In the genomic region with DNA sequence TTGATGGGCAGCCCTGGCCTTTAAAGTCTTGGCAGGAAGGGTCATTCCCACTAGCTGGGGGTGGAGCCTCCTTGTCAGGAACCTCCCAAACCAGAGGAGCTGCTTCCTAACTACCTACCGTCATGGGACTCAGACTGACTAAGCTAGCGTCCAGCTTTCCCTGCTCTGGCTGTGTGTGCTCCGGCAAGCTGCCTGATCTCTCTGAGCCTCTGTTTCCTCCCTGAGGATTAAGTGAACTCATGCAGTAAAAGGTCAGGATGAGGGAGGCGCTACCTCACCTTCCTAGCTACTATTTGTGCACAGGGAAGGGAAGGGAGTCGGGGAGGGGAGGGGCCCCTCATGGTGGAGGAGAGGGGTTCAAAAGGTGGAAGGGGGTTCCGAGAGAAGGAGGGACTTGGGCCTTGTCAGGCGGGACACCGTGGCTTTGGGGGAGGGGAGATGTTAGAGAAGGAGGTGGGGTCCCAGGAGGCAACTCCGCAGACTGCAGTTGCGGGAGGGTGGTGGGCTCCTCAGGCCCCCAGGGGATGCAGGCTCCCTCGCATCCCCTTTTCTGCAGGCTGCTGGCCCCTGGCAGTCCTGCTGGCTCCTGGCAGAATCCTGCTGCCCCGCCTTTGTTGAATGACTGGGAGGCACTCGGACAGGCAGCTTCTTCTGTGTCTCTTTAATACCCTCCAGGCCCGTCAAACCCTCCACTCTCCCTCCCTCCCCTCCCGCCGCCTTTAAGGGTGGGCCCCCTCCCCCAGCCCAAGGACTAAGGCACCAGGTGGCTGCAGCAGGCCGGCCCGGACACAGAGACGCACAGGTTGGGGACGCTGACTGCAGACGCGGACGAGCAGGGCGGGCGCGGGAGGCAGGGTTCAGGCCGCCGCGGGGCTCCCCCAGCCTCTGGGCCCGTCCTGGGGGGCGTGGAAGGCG, we compare ENCODE assay signal across 1 cellular context.
TF ChIP-seq lines count a peak whose summit lies in the region.

No MANE protein-coding gene starts in this region.

TF ChIP-seq in HepG2, 621 proteins besides CTCF, POLR2A, EP300 and RAD21 (continued from another document and continues in another):
- TF ChIP-seq FOSL1 (CRISPR knock-in tag; IDR thresholded peaks at IDR 0.05; ENCODE audit: borderline replicate concordance) (no peak), PLRG1 (conservative IDR thresholded peaks at IDR 0.05) (no peak), ZNF724P (CRISPR knock-in tag; IDR thresholded peaks at IDR 0.05; ENCODE audit: borderline replicate concordance) (no peak), NR2F2 (IDR thresholded peaks at IDR 0.05; ENCODE audit: borderline replicate concordance, low read depth) (no peak), SRSF9 (IDR thresholded peaks at IDR 0.05; ENCODE audit: borderline replicate concordance, insufficient read depth, low read depth, low read length, poor library complexity, severe bottlenecking) (no peak), PCBP1 (IDR thresholded peaks at IDR 0.05; ENCODE audit: borderline replicate concordance, low read depth, low read length) (no peak), RARG (CRISPR knock-in tag; IDR thresholded peaks at IDR 0.05; ENCODE audit: low read depth) (no peak), JUND (CRISPR knock-in tag; IDR thresholded peaks at IDR 0.05) (no peak), RBM22 (optimal IDR thresholded peaks at IDR 0.05; ENCODE audit: low read length) (no peak), PAX8 (CRISPR knock-in tag; IDR thresholded peaks at IDR 0.05; ENCODE audit: borderline replicate concordance) (0 out of 2 replicates have a peak, but pooled peaks have one; percentile 86), ZNF230 (CRISPR knock-in tag; IDR thresholded peaks at IDR 0.05) (no peak), SNAPC2 (CRISPR knock-in tag; IDR thresholded peaks at IDR 0.05) (no peak), ZNF7 (CRISPR knock-in tag; IDR thresholded peaks at IDR 0.05) (no peak), ZNF138 (CRISPR knock-in tag; IDR thresholded peaks at IDR 0.05; ENCODE audit: low read depth) (no peak), ZNF430 (CRISPR knock-in tag; IDR thresholded peaks at IDR 0.05) (0 out of 2 replicates have a peak, but pooled peaks have one; percentile 10), ZNF224 (CRISPR knock-in tag; IDR thresholded peaks at IDR 0.05) (no peak), KAT8 (CRISPR knock-in tag; IDR thresholded peaks at IDR 0.05) (no peak), ZNF709 (CRISPR knock-in tag; IDR thresholded peaks at IDR 0.05) (no peak), NFKBIZ (CRISPR knock-in tag; IDR thresholded peaks at IDR 0.05) (no peak), ZFP62 (CRISPR knock-in tag; IDR thresholded peaks at IDR 0.05) (no peak), ZSCAN31 (CRISPR knock-in tag; IDR thresholded peaks at IDR 0.05; ENCODE audit: low read depth) (no peak), KDM5A (IDR thresholded peaks at IDR 0.05; ENCODE audit: borderline replicate concordance, low read length) (no peak), MEIS2 (CRISPR knock-in tag; IDR thresholded peaks at IDR 0.05) (no peak), ZNF883 (CRISPR knock-in tag; IDR thresholded peaks at IDR 0.05; ENCODE audit: not compliant biosample characterization) (no peak), ARID2 (CRISPR knock-in tag; IDR thresholded peaks at IDR 0.05; ENCODE audit: borderline replicate concordance) (no peak), ZNF282 (IDR thresholded peaks at IDR 0.05; ENCODE audit: partially characterized antibody) (no peak), ZNF891 (CRISPR knock-in tag; IDR thresholded peaks at IDR 0.05) (no peak), CREM (IDR thresholded peaks at IDR 0.05) (no peak), CREM (CRISPR knock-in tag; IDR thresholded peaks at IDR 0.05) (no peak), ZC3H13 (CRISPR knock-in tag; IDR thresholded peaks at IDR 0.05) (no peak), ZNF432 (CRISPR knock-in tag; IDR thresholded peaks at IDR 0.05; ENCODE audit: borderline replicate concordance) (no peak), SMARCC2 (IDR thresholded peaks at IDR 0.05) (no peak), ZNF121 (CRISPR knock-in tag; IDR thresholded peaks at IDR 0.05) (no peak), NRL (CRISPR knock-in tag; IDR thresholded peaks at IDR 0.05; ENCODE audit: borderline replicate concordance) (no peak), ZNF83 (CRISPR knock-in tag; IDR thresholded peaks at IDR 0.05; ENCODE audit: borderline replicate concordance) (0 out of 2 replicates have a peak, but pooled peaks have one; percentile 64), ETV5 (CRISPR knock-in tag; IDR thresholded peaks at IDR 0.05; ENCODE audit: borderline replicate concordance) (no peak)
- TF ChIP-seq, protein P1, sequence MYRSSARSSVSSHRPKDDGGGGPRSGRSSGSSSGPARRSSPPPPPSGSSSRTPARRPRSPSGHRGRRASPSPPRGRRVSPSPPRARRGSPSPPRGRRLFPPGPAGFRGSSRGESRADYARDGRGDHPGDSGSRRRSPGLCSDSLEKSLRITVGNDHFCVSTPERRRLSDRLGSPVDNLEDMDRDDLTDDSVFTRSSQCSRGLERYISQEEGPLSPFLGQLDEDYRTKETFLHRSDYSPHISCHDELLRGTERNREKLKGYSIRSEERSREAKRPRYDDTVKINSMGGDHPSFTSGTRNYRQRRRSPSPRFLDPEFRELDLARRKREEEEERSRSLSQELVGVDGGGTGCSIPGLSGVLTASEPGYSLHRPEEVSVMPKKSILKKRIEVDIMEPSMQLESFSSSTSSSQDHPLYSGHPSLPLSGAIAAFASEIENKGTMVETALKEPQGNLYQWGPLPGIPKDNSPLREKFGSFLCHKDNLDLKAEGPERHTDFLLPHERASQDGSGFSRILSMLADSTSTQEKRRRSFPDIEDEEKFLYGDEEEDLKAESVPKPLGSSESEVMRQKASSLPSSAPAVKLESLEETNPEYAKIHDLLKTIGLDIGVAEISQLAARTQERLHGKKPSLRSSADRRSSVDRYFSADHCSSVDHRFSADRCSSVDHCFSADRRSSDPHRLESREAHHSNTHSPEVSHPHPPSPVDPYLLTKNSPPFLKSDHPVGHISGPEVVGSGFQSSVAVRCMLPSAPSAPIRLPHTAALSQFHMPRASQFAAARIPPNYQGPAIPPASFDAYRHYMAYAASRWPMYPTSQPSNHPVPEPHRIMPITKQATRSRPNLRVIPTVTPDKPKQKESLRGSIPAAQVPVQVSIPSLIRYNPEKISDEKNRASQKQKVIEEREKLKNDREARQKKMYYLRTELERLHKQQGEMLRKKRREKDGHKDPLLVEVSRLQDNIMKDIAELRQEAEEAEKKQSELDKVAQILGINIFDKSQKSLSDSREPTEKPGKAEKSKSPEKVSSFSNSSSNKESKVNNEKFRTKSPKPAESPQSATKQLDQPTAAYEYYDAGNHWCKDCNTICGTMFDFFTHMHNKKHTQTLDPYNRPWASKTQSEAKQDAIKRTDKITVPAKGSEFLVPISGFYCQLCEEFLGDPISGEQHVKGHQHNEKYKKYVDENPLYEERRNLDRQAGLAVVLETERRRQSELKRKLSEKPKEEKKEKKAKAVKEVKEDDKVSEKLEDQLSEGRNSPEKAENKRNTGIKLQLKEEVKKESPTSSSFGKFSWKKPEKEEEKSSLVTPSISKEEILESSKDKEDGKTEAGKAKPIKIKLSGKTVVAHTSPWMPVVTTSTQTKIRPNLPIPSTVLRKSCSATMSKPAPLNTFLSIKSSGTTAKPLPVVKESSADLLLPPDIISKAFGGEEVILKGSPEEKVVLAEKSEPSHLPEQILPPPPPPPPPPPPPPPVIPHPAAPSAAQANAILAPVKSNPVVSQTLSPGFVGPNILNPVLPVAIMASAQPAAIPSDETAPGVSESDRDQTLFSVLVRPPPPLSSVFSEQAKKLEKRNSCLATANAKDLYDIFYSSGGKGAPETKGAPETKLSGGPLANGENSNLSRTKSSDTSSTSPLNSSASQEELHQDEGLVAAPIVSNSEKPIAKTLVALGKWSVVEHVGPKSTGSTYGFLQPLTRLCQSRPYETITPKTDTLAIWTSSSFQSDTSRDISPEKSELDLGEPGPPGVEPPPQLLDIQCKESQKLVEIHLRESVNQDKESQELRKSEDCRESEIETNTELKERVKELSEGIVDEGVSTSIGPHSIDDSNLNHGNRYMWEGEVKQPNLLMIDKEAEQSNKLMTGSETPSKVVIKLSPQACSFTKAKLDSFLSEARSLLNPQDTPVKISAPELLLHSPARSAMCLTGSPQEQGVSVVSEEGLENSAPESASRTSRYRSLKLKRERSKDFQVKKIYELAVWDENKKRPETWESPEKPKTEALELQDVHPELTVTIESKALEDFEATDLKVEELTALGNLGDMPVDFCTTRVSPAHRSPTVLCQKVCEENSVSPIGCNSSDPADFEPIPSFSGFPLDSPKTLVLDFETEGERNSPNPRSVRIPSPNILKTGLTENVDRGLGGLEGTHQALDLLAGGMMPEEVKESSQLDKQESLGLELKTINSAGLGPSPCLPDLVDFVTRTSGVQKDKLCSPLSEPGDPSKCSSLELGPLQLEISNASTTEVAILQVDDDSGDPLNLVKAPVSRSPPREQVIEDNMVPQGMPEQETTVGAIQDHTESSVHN (CRISPR knock-in tag; IDR thresholded peaks at IDR 0.05) = peak; percentile 38; the same call in 1 of the 2 replicates
- TF ChIP-seq, protein P2, sequence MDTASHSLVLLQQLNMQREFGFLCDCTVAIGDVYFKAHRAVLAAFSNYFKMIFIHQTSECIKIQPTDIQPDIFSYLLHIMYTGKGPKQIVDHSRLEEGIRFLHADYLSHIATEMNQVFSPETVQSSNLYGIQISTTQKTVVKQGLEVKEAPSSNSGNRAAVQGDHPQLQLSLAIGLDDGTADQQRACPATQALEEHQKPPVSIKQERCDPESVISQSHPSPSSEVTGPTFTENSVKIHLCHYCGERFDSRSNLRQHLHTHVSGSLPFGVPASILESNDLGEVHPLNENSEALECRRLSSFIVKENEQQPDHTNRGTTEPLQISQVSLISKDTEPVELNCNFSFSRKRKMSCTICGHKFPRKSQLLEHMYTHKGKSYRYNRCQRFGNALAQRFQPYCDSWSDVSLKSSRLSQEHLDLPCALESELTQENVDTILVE (CRISPR knock-in tag; IDR thresholded peaks at IDR 0.05) = no peak
- TF ChIP-seq, protein P3, sequence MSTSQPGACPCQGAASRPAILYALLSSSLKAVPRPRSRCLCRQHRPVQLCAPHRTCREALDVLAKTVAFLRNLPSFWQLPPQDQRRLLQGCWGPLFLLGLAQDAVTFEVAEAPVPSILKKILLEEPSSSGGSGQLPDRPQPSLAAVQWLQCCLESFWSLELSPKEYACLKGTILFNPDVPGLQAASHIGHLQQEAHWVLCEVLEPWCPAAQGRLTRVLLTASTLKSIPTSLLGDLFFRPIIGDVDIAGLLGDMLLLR (CRISPR knock-in tag; IDR thresholded peaks at IDR 0.05) = no peak
- TF ChIP-seq, protein P4, sequence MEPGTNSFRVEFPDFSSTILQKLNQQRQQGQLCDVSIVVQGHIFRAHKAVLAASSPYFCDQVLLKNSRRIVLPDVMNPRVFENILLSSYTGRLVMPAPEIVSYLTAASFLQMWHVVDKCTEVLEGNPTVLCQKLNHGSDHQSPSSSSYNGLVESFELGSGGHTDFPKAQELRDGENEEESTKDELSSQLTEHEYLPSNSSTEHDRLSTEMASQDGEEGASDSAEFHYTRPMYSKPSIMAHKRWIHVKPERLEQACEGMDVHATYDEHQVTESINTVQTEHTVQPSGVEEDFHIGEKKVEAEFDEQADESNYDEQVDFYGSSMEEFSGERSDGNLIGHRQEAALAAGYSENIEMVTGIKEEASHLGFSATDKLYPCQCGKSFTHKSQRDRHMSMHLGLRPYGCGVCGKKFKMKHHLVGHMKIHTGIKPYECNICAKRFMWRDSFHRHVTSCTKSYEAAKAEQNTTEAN (CRISPR knock-in tag; conservative IDR thresholded peaks at IDR 0.05) = no peak
- TF ChIP-seq, protein P5, sequence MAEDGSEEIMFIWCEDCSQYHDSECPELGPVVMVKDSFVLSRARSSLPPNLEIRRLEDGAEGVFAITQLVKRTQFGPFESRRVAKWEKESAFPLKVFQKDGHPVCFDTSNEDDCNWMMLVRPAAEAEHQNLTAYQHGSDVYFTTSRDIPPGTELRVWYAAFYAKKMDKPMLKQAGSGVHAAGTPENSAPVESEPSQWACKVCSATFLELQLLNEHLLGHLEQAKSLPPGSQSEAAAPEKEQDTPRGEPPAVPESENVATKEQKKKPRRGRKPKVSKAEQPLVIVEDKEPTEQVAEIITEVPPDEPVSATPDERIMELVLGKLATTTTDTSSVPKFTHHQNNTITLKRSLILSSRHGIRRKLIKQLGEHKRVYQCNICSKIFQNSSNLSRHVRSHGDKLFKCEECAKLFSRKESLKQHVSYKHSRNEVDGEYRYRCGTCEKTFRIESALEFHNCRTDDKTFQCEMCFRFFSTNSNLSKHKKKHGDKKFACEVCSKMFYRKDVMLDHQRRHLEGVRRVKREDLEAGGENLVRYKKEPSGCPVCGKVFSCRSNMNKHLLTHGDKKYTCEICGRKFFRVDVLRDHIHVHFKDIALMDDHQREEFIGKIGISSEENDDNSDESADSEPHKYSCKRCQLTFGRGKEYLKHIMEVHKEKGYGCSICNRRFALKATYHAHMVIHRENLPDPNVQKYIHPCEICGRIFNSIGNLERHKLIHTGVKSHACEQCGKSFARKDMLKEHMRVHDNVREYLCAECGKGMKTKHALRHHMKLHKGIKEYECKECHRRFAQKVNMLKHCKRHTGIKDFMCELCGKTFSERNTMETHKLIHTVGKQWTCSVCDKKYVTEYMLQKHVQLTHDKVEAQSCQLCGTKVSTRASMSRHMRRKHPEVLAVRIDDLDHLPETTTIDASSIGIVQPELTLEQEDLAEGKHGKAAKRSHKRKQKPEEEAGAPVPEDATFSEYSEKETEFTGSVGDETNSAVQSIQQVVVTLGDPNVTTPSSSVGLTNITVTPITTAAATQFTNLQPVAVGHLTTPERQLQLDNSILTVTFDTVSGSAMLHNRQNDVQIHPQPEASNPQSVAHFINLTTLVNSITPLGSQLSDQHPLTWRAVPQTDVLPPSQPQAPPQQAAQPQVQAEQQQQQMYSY (CRISPR knock-in tag; IDR thresholded peaks at IDR 0.05) = no peak
- TF ChIP-seq, protein P6, sequence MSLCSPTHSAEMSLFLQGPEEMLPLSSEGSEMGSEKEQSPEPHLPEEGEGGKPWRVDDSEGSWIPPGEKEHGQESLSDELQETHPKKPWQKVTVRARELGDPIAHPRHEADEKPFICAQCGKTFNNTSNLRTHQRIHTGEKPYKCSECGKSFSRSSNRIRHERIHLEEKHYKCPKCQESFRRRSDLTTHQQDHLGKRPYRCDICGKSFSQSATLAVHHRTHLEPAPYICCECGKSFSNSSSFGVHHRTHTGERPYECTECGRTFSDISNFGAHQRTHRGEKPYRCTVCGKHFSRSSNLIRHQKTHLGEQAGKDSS (CRISPR knock-in tag; IDR thresholded peaks at IDR 0.05; ENCODE audit: borderline replicate concordance, low read depth) = no peak
- TF ChIP-seq, protein P7, sequence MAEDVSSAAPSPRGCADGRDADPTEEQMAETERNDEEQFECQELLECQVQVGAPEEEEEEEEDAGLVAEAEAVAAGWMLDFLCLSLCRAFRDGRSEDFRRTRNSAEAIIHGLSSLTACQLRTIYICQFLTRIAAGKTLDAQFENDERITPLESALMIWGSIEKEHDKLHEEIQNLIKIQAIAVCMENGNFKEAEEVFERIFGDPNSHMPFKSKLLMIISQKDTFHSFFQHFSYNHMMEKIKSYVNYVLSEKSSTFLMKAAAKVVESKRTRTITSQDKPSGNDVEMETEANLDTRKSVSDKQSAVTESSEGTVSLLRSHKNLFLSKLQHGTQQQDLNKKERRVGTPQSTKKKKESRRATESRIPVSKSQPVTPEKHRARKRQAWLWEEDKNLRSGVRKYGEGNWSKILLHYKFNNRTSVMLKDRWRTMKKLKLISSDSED (CRISPR knock-in tag; IDR thresholded peaks at IDR 0.05) = no peak
- TF ChIP-seq, protein P8, sequence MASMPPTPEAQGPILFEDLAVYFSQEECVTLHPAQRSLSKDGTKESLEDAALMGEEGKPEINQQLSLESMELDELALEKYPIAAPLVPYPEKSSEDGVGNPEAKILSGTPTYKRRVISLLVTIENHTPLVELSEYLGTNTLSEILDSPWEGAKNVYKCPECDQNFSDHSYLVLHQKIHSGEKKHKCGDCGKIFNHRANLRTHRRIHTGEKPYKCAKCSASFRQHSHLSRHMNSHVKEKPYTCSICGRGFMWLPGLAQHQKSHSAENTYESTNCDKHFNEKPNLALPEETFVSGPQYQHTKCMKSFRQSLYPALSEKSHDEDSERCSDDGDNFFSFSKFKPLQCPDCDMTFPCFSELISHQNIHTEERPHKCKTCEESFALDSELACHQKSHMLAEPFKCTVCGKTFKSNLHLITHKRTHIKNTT (CRISPR knock-in tag; IDR thresholded peaks at IDR 0.05) = no peak
